ENCODE assay signal across 21 cellular contexts in genomic region chr12:40236357-40236850, GRCh38. TPM values are rescaled to one million over a fixed set of nuclear protein-coding genes. Genes with fewer than 3 reads are reported as not detected.
"Had no signal": no experiment of that assay in that cellular context is flagged by ENCODE, and none has a peak within 500 bp of the region (broad histone marks: within the 10 kb centered on the region; RNA-seq: fewer than 3 reads in every experiment).

No MANE protein-coding gene starts in this region.

- H3K9me3 Mint-ChIP-seq: activated naive CD4-positive, alpha-beta T cell treated with anti-CD3 and anti-CD28 coated beads, Interleukin-2, amount 50 U/mL, for 24 hours; activated T-cell treated with anti-CD3 and anti-CD28 coated beads, Interleukin-2, amount 50 U/mL, for 24 hours; activated T-helper 1 cell treated with anti-CD3 and anti-CD28 coated beads, Interleukin-12 subunit alpha, Interleukin-12 subunit beta, Interleukin-2, Interleukin-4 antibody, amounts not matched to agents 30 ng/mL and 10 ng/mL and 1 ng/mL, durations not matched to agents 14 hours and 24 hours and 36 hours; T-helper 1 cell treated with Interleukin-12 subunit alpha and Interleukin-12 subunit beta and Interleukin-4 antibody, amounts not matched to agents 30 μg/mL and 1 μg/mL, for 36 hours; WTC11 had no signal

- DNase-seq: activated CD4-positive, alpha-beta T cell treated with anti-CD3 and anti-CD28 coated beads for 48 hours; activated CD4-positive, alpha-beta T cell treated with anti-CD3 and anti-CD28 coated beads, Interleukin-2, amount 50 U/mL, for 4 hours; activated CD4-positive, CD25-positive, alpha-beta regulatory T cell treated with anti-CD3 and anti-CD28 coated beads, Interleukin-2, amount 50 U/mL, for 72 hours; activated CD8-positive, alpha-beta T cell treated with anti-CD3 and anti-CD28 coated beads, Interleukin-2, amount 10 ng/mL, durations not matched to agents 7 days and 5 days; activated effector memory CD4-positive, alpha-beta T cell treated with Interleukin-2 at 50 U/mL for 16 hours; activated naive CD4-positive, alpha-beta T cell; activated T-cell treated with anti-CD3 and anti-CD28 coated beads, Interleukin-2, amount 50 U/mL, for 24 hours; body of pancreas; KG1; NCI-H1092 treated with DMSO at 0.1 percent for 48 hours; NCI-H1417 treated with DMSO at 0.1 percent for 48 hours; NCI-H1694 treated with DMSO at 0.1 percent for 48 hours; NCI-H2029 treated with DMSO at 0.1 percent for 48 hours; NCI-H510A treated with DMSO at 0.1 percent for 48 hours; NCI-H69; SHP77 treated with DMSO at 0.1 percent for 48 hours had no signal

- H3K27ac ChIP-seq: ascending aorta, body of pancreas had no signal

- ATAC-seq: activated CD8-positive, alpha-beta T cell treated with anti-CD3 and anti-CD28 coated beads, Interleukin-2, amount 10 ng/mL, durations not matched to agents 7 days and 5 days; body of pancreas; WTC11 had no signal

- H3K4me1 Mint-ChIP-seq: activated naive CD4-positive, alpha-beta T cell treated with anti-CD3 and anti-CD28 coated beads, Interleukin-2, amount 50 U/mL, for 24 hours; WTC11 had no signal

- H3K9me3 ChIP-seq: ascending aorta, body of pancreas had no signal

- H3K36me3 Mint-ChIP-seq: activated naive CD4-positive, alpha-beta T cell treated with anti-CD3 and anti-CD28 coated beads, Interleukin-2, amount 50 U/mL, for 24 hours; WTC11 had no signal

- H3K27me3 ChIP-seq: ascending aorta, body of pancreas had no signal

- H3K4me3 ChIP-seq: ascending aorta, body of pancreas had no signal

- H3K27ac Mint-ChIP-seq: activated CD8-positive, alpha-beta T cell treated with anti-CD3 and anti-CD28 coated beads, Interleukin-2, amount 10 ng/mL, durations not matched to agents 7 days and 5 days; activated naive CD4-positive, alpha-beta T cell treated with anti-CD3 and anti-CD28 coated beads, Interleukin-2, amount 50 U/mL, for 24 hours; activated T-cell treated with anti-CD3 and anti-CD28 coated beads, Interleukin-2, amount 50 U/mL, for 24 hours; activated T-helper 1 cell treated with anti-CD3 and anti-CD28 coated beads, Interleukin-12 subunit alpha, Interleukin-12 subunit beta, Interleukin-2, Interleukin-4 antibody, amounts not matched to agents 30 ng/mL and 10 ng/mL and 1 ng/mL, durations not matched to agents 14 hours and 24 hours and 36 hours; T-helper 1 cell treated with Interleukin-12 subunit alpha and Interleukin-12 subunit beta and Interleukin-4 antibody, amounts not matched to agents 30 μg/mL and 1 μg/mL, for 36 hours; WTC11 had no signal

- H3K4me1 ChIP-seq: ascending aorta, body of pancreas had no signal

- H3K4me3 Mint-ChIP-seq: activated CD8-positive, alpha-beta T cell treated with anti-CD3 and anti-CD28 coated beads, Interleukin-2, amount 10 ng/mL, durations not matched to agents 7 days and 5 days; activated naive CD4-positive, alpha-beta T cell treated with anti-CD3 and anti-CD28 coated beads, Interleukin-2, amount 50 U/mL, for 24 hours; activated T-cell treated with anti-CD3 and anti-CD28 coated beads, Interleukin-2, amount 50 U/mL, for 24 hours; activated T-helper 1 cell treated with anti-CD3 and anti-CD28 coated beads, Interleukin-12 subunit alpha, Interleukin-12 subunit beta, Interleukin-2, Interleukin-4 antibody, amounts not matched to agents 30 ng/mL and 10 ng/mL and 1 ng/mL, durations not matched to agents 14 hours and 24 hours and 36 hours; T-helper 1 cell treated with Interleukin-12 subunit alpha and Interleukin-12 subunit beta and Interleukin-4 antibody, amounts not matched to agents 30 μg/mL and 1 μg/mL, for 36 hours; WTC11 had no signal

RNA-seq across cellular contexts. Expression of gene LRRK2, which starts 11.6 kb away (rescaled TPM):
- total RNA-seq: activated T-helper 1 cell treated with anti-CD3 and anti-CD28 coated beads, Interleukin-12 subunit alpha, Interleukin-12 subunit beta, Interleukin-2, Interleukin-4 antibody, amounts not matched to agents 30 ng/mL and 10 ng/mL and 1 ng/mL, durations not matched to agents 14 hours and 24 hours and 36 hours had no signal
